ENCODE assay signal across 24 cellular contexts in the genomic region with DNA sequence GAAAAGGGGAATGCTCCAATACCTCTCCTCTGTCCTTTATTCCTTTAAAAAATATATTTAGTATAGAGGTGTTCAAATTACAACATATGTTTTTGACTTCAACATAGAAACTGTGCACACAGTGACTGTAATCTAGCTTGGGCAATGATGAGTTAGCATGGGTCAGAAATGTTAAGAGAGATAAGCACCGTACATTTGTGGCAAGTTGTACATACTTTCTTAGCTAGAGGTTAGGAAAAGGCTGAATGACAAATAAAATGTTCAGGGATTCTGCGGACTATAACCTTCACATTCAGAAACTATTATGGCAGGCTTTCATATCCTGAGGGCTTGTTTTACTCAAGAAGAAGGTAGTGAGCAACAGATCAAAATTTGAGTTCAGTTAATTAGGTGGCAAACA.
"Had no signal": no experiment of that assay in that cellular context is flagged by ENCODE, and none has a peak within 500 bp of the region (broad histone marks: within the 10 kb centered on the region; RNA-seq: fewer than 3 reads in every experiment).

No MANE protein-coding gene starts in this region.

- H3K27me3 ChIP-seq: brain microvascular endothelial cell, dorsolateral prefrontal cortex had no signal

- H3K36me3 ChIP-seq: brain microvascular endothelial cell, WERI-Rb-1 had no signal

- DNase-seq: activated B cell treated with CpG ODN at 0.5 μM for 24 hours; activated CD4-positive, alpha-beta memory T cell treated with anti-CD3 and anti-CD28 coated beads for 36 hours; activated CD4-positive, alpha-beta T cell treated with anti-CD3 and anti-CD28 coated beads, Interleukin-2, amount 10 ng/mL, durations not matched to agents 24 days and 14 days; activated CD8-positive, alpha-beta memory T cell treated with anti-CD3 and anti-CD28 coated beads, Interleukin-2, amount 10 ng/mL, durations not matched to agents 7 days and 5 days; activated CD8-positive, alpha-beta memory T cell treated with anti-CD3 and anti-CD28 coated beads, Interleukin-2, amount 50 U/mL, for 4 hours; activated CD8-positive, alpha-beta T cell treated with anti-CD3 and anti-CD28 coated beads, Interleukin-2, amount 10 ng/mL, durations not matched to agents 7 days and 5 days; activated effector memory CD4-positive, alpha-beta T cell treated with anti-CD3 and anti-CD28 coated beads, Interleukin-2, amount 50 U/mL, for 16 hours; activated naive CD4-positive, alpha-beta T cell treated with anti-CD3 and anti-CD28 coated beads for 36 hours; activated naive CD8-positive, alpha-beta T cell treated with anti-CD3 and anti-CD28 coated beads for 36 hours; activated naive CD8-positive, alpha-beta T cell treated with anti-CD3 and anti-CD28 coated beads, Interleukin-2, amount 50 U/mL, for 24 hours; activated T-cell treated with anti-CD3 and anti-CD28 coated beads, Interleukin-2, amount 50 U/mL, for 1 hour; activated T-cell treated with anti-CD3 and anti-CD28 coated beads, Interleukin-2, amount 50 U/mL, for 48 hours; amniotic stem cell; anterior cingulate cortex; brain microvascular endothelial cell; dorsolateral prefrontal cortex; effector memory CD4-positive, alpha-beta T cell; endodermal cell; foreskin fibroblast; head of caudate nucleus; T-helper 17 cell; T1000; WERI-Rb-1 had no signal

- H3K4me3 ChIP-seq: coronary artery, dorsolateral prefrontal cortex had no signal

- H3K27ac ChIP-seq: brain microvascular endothelial cell, coronary artery, dorsolateral prefrontal cortex, WERI-Rb-1 had no signal
